In genomic region chr4:139085141-139085540, GRCh38 we compare ENCODE assay signal across 8 cellular contexts.
DNase-seq lines count a peak whose midpoint lies in the region; ATAC-seq and TF ChIP-seq lines count a peak whose summit lies in the region.

No MANE protein-coding gene starts in this region.

- ATAC-seq in GM18520 (IDR thresholded peaks at IDR 0.05; ENCODE audit: unreplicated experiment), result no peak
- no peak for ATAC-seq in GM18907 (IDR thresholded peaks at IDR 0.05; ENCODE audit: unreplicated experiment)
- no peak for ATAC-seq in HG03139 (IDR thresholded peaks at IDR 0.05; ENCODE audit: unreplicated experiment)

- 38 to 43% (median 39%) methylated on average over 5 of the region's 5 CpGs for WGBS in adrenal gland, 4 donors

- TF ChIP-seq POLR2A in adrenal gland (IDR thresholded peaks at IDR 0.05) (no peak), vagina (IDR thresholded peaks at IDR 0.05) (no peak)

- peaks cover 35% of the 10 kb centered on the region for H3K4me1 Mint-ChIP-seq in HFFc6 (ENCODE audit: low read depth)

- peak; percentile 71 for TF ChIP-seq CTCF in HFFc6 (IDR thresholded peaks at IDR 0.05)
- TF ChIP-seq CTCF in adrenal gland (IDR thresholded peaks at IDR 0.05), result peak in 1 of 6 experiments; percentile 19
- no peak for TF ChIP-seq CTCF in vagina (IDR thresholded peaks at IDR 0.05)

- H3K4me1 ChIP-seq in BLaER1, result peaks cover 38% of the 10 kb centered on the region
- H3K4me1 ChIP-seq in adrenal gland (replicated peaks in 1 of 2), result peaks cover 4 to 35% of the 10 kb centered on the region in 2 donors
- peaks cover 29% of the 10 kb centered on the region for H3K4me1 ChIP-seq in vagina

- H3K27me3 Mint-ChIP-seq in HFFc6 (ENCODE audit: insufficient read depth), result peaks cover 3% of the 10 kb centered on the region; the same call in 1 of the 2 replicates

- peak overlapping the region; percentile 72 for H3K4me2 ChIP-seq in BLaER1

- intact Hi-C loops in adrenal gland (cut with DNase I), result loop anchor here (10.0 kb wide), 2 partner anchors 50 to 60 kb away; no protein-coding TSS in a partner anchor
- intact Hi-C loops in vagina (cut with DNase I), result no loop called here

- H3K36me3 Mint-ChIP-seq in HFFc6 (ENCODE audit: low read depth), result no peaks in the 10 kb centered on the region

- DNase-seq in HFFc6, result peak; percentile 6
- DNase-seq in adrenal gland, result no peak
- peak; percentile 5 for DNase-seq in left kidney (ENCODE audit: low read depth, low spot score)
- no peak for DNase-seq in vagina (ENCODE audit: extremely low spot score in 2 of 2)

- H3K27me3 ChIP-seq in BLaER1 (no peaks in the 10 kb centered on the region), adrenal gland (no peaks in the 10 kb centered on the region), vagina (no peaks in the 10 kb centered on the region)

- H3K9me3 ChIP-seq in BLaER1 (no peaks in the 10 kb centered on the region), adrenal gland (replicated peaks in 1 of 3) (no peaks in the 10 kb centered on the region), vagina (no peaks in the 10 kb centered on the region)

- no peaks in the 10 kb centered on the region for H3K36me3 ChIP-seq in BLaER1
- no peaks in the 10 kb centered on the region for H3K36me3 ChIP-seq in adrenal gland (replicated peaks in 1 of 2)
- H3K36me3 ChIP-seq in vagina, result no peaks in the 10 kb centered on the region

- H3K27ac ChIP-seq in BLaER1, result peak overlapping the region; percentile 91
- H3K27ac ChIP-seq in adrenal gland, result peak overlapping the region; percentile 89 to 96 (median 92)
- H3K27ac ChIP-seq in vagina, result peak overlapping the region; percentile 95

- no peaks in the 10 kb centered on the region for H3K9me3 Mint-ChIP-seq in HFFc6

- peak overlapping the region; percentile 97 for H3K27ac Mint-ChIP-seq in HFFc6

- H3K4me3 ChIP-seq in BLaER1, result peak overlapping the region; percentile 81
- H3K4me3 ChIP-seq in adrenal gland, result peak overlapping the region in 1 of 4 donors; percentile 76
- H3K4me3 ChIP-seq in vagina, result peak overlapping the region in 1 of 2 donors; percentile 83

- H3K9ac ChIP-seq in BLaER1, result peak overlapping the region; percentile 88; the same call in 1 of the 2 replicates

- H4K20me1 ChIP-seq in BLaER1, result peaks cover 27% of the 10 kb centered on the region

- peak overlapping the region; percentile 99 for H3K4me3 Mint-ChIP-seq in HFFc6

Comparison
In these comparisons a context has a peak if more than half of its experiments do, and no peak if none do; other contexts are left out.
1. DNase-seq: peak in HFFc6 (single experiment) and left kidney (single experiment); none in adrenal gland (0 of 7) and vagina (0 of 2).
2. Peak in every context shown above with its lines, with median percentiles within 50 percentile points of each other: H3K27ac ChIP-seq.